In genomic region chr14:23638414-23639047, GRCh38 we compare ENCODE assay signal across 1 cellular context.
A peak's percentile ranks its signal among the peaks of the same experiment; 100 is the strongest.
TF ChIP-seq lines count a peak whose summit lies in the region.

No MANE protein-coding gene starts in this region.

TF ChIP-seq in HepG2, 621 proteins besides CTCF, POLR2A, EP300 and RAD21 (continued from another document):
- TF ChIP-seq TARDBP (CRISPR knock-in tag; IDR thresholded peaks at IDR 0.05) (0 out of 2 replicates have a peak, but pooled peaks have one; percentile 34), ZNF660 (CRISPR knock-in tag; IDR thresholded peaks at IDR 0.05; ENCODE audit: borderline replicate concordance, low read depth) (no peak), HMGXB4 (CRISPR knock-in tag; IDR thresholded peaks at IDR 0.05; ENCODE audit: borderline replicate concordance in 1 of 2, low read depth in 1 of 2) (no peak), BORCS8-MEF2B (CRISPR knock-in tag; IDR thresholded peaks at IDR 0.05) (no peak), ZNF792 (CRISPR knock-in tag; IDR thresholded peaks at IDR 0.05) (no peak), NAIF1 (CRISPR knock-in tag; IDR thresholded peaks at IDR 0.05; ENCODE audit: borderline replicate concordance) (no peak), JUN (CRISPR knock-in tag; IDR thresholded peaks at IDR 0.05) (no peak; the same call in 1 of the 2 replicates), ZNF354B (CRISPR knock-in tag; IDR thresholded peaks at IDR 0.05) (peak; percentile 34; the same call in 1 of the 2 replicates), GMEB2 (CRISPR knock-in tag; IDR thresholded peaks at IDR 0.05; ENCODE audit: low read depth) (0 out of 2 replicates have a peak, but pooled peaks have one; percentile 37), SP1 (IDR thresholded peaks at IDR 0.05) (no peak), SP1 (CRISPR knock-in tag; IDR thresholded peaks at IDR 0.05) (peak; percentile 64), YEATS2 (CRISPR knock-in tag; IDR thresholded peaks at IDR 0.05; ENCODE audit: borderline replicate concordance) (no peak), RFX1 (IDR thresholded peaks at IDR 0.05) (peak; percentile 40; the same call in 1 of the 2 replicates), PAX8 (CRISPR knock-in tag; IDR thresholded peaks at IDR 0.05; ENCODE audit: borderline replicate concordance) (peak; percentile 12; the same call in 1 of the 2 replicates), ZNF839 (CRISPR knock-in tag; IDR thresholded peaks at IDR 0.05; ENCODE audit: borderline replicate concordance) (no peak), ZBTB3 (CRISPR knock-in tag; IDR thresholded peaks at IDR 0.05; ENCODE audit: borderline replicate concordance, low read depth) (peak; percentile 24; the same call in 1 of the 2 replicates), JARID2 (CRISPR knock-in tag; IDR thresholded peaks at IDR 0.05; ENCODE audit: insufficient replicate concordance) (peak; percentile 10), POLR2AphosphoS5 (IDR thresholded peaks at IDR 0.05; ENCODE audit: low read depth, low read length) (peak; percentile 79), MED13 (CRISPR knock-in tag; IDR thresholded peaks at IDR 0.05) (no peak), SRF (IDR thresholded peaks at IDR 0.05; ENCODE audit: low read depth, low read length) (peak; percentile 23; the same call in 1 of the 2 replicates), HBP1 (CRISPR knock-in tag; IDR thresholded peaks at IDR 0.05; ENCODE audit: low read depth) (peak; percentile 18; the same call in 1 of the 2 replicates), NFYC (CRISPR knock-in tag; IDR thresholded peaks at IDR 0.05) (peak; percentile 10; the same call in 1 of the 2 replicates), GLMP (CRISPR knock-in tag; IDR thresholded peaks at IDR 0.05; ENCODE audit: borderline replicate concordance) (no peak)
- TF ChIP-seq, protein P1, sequence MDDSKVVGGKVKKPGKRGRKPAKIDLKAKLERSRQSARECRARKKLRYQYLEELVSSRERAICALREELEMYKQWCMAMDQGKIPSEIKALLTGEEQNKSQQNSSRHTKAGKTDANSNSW (CRISPR knock-in tag; IDR thresholded peaks at IDR 0.05; ENCODE audit: borderline replicate concordance), result peak; percentile 75; the same call in 1 of the 2 replicates
- TF ChIP-seq, protein P2, sequence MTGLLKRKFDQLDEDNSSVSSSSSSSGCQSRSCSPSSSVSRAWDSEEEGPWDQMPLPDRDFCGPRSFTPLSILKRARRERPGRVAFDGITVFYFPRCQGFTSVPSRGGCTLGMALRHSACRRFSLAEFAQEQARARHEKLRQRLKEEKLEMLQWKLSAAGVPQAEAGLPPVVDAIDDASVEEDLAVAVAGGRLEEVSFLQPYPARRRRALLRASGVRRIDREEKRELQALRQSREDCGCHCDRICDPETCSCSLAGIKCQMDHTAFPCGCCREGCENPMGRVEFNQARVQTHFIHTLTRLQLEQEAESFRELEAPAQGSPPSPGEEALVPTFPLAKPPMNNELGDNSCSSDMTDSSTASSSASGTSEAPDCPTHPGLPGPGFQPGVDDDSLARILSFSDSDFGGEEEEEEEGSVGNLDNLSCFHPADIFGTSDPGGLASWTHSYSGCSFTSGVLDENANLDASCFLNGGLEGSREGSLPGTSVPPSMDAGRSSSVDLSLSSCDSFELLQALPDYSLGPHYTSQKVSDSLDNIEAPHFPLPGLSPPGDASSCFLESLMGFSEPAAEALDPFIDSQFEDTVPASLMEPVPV (CRISPR knock-in tag; IDR thresholded peaks at IDR 0.05), result no peak; the same call in 1 of the 2 replicates
- TF ChIP-seq, protein P3, sequence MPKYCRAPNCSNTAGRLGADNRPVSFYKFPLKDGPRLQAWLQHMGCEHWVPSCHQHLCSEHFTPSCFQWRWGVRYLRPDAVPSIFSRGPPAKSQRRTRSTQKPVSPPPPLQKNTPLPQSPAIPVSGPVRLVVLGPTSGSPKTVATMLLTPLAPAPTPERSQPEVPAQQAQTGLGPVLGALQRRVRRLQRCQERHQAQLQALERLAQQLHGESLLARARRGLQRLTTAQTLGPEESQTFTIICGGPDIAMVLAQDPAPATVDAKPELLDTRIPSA (CRISPR knock-in tag; IDR thresholded peaks at IDR 0.05; ENCODE audit: borderline replicate concordance), result no peak
- TF ChIP-seq, protein P4, sequence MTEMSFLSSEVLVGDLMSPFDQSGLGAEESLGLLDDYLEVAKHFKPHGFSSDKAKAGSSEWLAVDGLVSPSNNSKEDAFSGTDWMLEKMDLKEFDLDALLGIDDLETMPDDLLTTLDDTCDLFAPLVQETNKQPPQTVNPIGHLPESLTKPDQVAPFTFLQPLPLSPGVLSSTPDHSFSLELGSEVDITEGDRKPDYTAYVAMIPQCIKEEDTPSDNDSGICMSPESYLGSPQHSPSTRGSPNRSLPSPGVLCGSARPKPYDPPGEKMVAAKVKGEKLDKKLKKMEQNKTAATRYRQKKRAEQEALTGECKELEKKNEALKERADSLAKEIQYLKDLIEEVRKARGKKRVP (CRISPR knock-in tag; IDR thresholded peaks at IDR 0.05), result peak in 1 of 2 experiments; percentile 68; a peak in 2 of 4 replicates
